In the genomic region with DNA sequence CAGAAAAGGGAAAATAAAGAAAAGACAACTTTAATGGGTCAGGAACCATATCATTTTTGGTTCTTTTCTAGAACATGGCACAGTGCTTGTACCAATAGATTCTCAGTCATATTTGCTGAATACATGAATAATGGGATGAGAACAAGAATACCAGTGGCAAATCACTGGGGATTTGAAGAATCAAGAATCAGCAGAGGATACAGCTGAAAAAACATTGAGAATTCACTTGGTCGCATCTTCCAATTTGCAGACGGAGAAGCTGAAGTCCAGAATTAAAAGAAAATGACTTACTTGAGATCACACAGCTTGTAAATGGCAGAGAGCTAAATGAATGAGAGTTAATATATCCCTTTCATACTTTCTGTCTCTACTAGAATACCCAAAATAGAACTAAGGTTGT, we compare ENCODE assay signal across 9 cellular contexts.
"Had no signal": no experiment of that assay in that cellular context is flagged by ENCODE, and none has a peak within 500 bp of the region (broad histone marks: within the 10 kb centered on the region; RNA-seq: fewer than 3 reads in every experiment).

No MANE protein-coding gene starts in this region.

- H3K9ac ChIP-seq: GM23248 had no signal

- H2AFZ ChIP-seq: GM23248 had no signal

- H3K36me3 ChIP-seq: HAP-1 had no signal

- H3K27ac ChIP-seq: GM23248, HL-60 had no signal

- ATAC-seq: HCT116, HepG2 had no signal

- DNase-seq: GM23248, GOT3, H7, HFFc6, KBM-7 had no signal

- H3K9me3 ChIP-seq: HAP-1 had no signal

- H3K4me1 ChIP-seq: HAP-1 had no signal

- H3K4me3 ChIP-seq: GM23248, HAP-1 had no signal
